Comparison of ENCODE assay signal across 1 cellular context in genomic region chr5:82387041-82387818, GRCh38.
TF ChIP-seq lines count a peak whose summit lies in the region.

No MANE protein-coding gene starts in this region.

TF ChIP-seq in A549, 52 proteins besides CTCF, POLR2A, EP300 and RAD21 (continued from another document):
- TF ChIP-seq ATOH8 (CRISPR knock-in tag; IDR thresholded peaks at IDR 0.05; ENCODE audit: low read depth) = no peak
- TF ChIP-seq KDM5A (IDR thresholded peaks at IDR 0.05) = no peak
- TF ChIP-seq ESRRA (IDR thresholded peaks at IDR 0.05; ENCODE audit: borderline replicate concordance, low read length) = no peak
- TF ChIP-seq CHD2 (IDR thresholded peaks at IDR 0.05; ENCODE audit: low read length, partially characterized antibody) = no peak
- no peak for TF ChIP-seq NPAS2 (CRISPR knock-in tag; IDR thresholded peaks at IDR 0.05; ENCODE audit: borderline replicate concordance)
- no peak for TF ChIP-seq CBX2 (IDR thresholded peaks at IDR 0.05; ENCODE audit: borderline replicate concordance, low read depth)
- TF ChIP-seq SMC3 (IDR thresholded peaks at IDR 0.05) = peak; percentile 19; the same call in 1 of the 3 replicates
- TF ChIP-seq GATA3 (IDR thresholded peaks at IDR 0.05; ENCODE audit: borderline replicate concordance) = peak; percentile 99
- TF ChIP-seq ELK1 (IDR thresholded peaks at IDR 0.05; ENCODE audit: low read depth, low read length) = no peak
- TF ChIP-seq FOXS1 (CRISPR knock-in tag; IDR thresholded peaks at IDR 0.05) = no peak
- TF ChIP-seq ZSCAN20 (CRISPR knock-in tag; IDR thresholded peaks at IDR 0.05) = no peak
- TF ChIP-seq BCL3 (IDR thresholded peaks at IDR 0.05) = peak; percentile 96; the same call in 2 of the 3 replicates
- TF ChIP-seq JUN (IDR thresholded peaks at IDR 0.05) = peak; percentile 86 to 95
- no peak for TF ChIP-seq POLR2AphosphoS2 (conservative IDR thresholded peaks at IDR 0.05; ENCODE audit: low read length)
- 0 out of 2 replicates have a peak, but pooled peaks have one; percentile 24 for TF ChIP-seq MAX (IDR thresholded peaks at IDR 0.05)
- no peak for TF ChIP-seq BHLHE40 (IDR thresholded peaks at IDR 0.05; ENCODE audit: low read depth, low read length)
- TF ChIP-seq PBX3 (IDR thresholded peaks at IDR 0.05) = no peak
- TF ChIP-seq HEYL (CRISPR knock-in tag; IDR thresholded peaks at IDR 0.05) = no peak
- TF ChIP-seq HOXB13 (CRISPR knock-in tag; IDR thresholded peaks at IDR 0.05; ENCODE audit: low read depth) = no peak
- no peak for TF ChIP-seq ZC3H11A (IDR thresholded peaks at IDR 0.05)
- TF ChIP-seq HOXA7 (CRISPR knock-in tag; IDR thresholded peaks at IDR 0.05) = no peak
- TF ChIP-seq CEBPB (IDR thresholded peaks at IDR 0.05) = peak in 1 of 2 experiments; percentile 22; a peak in 1 of 4 replicates
- TF ChIP-seq ZFP36 (IDR thresholded peaks at IDR 0.05; ENCODE audit: borderline replicate concordance, partially characterized antibody) = peak; percentile 51
- peak; percentile 91 for TF ChIP-seq JUNB (IDR thresholded peaks at IDR 0.05)
- TF ChIP-seq CHD4 (IDR thresholded peaks at IDR 0.05; ENCODE audit: borderline replicate concordance) = no peak
- no peak for TF ChIP-seq KDM1A (IDR thresholded peaks at IDR 0.05; ENCODE audit: low read depth)
